In genomic region chr2:233021771-233022170, GRCh38 we compare ENCODE assay signal across 29 cellular contexts. TPM values are rescaled to one million over a fixed set of nuclear protein-coding genes. Genes with fewer than 3 reads are reported as not detected.
DNase-seq lines count a peak whose midpoint lies in the region; ATAC-seq, FAIRE-seq and TF ChIP-seq lines count a peak whose summit lies in the region.
"Had no signal": no experiment of that assay in that cellular context is flagged by ENCODE, and none has a peak within 500 bp of the region (broad histone marks: within the 10 kb centered on the region; RNA-seq: fewer than 3 reads in every experiment).

No MANE protein-coding gene starts in this region.

- peaks cover 2% of the 10 kb centered on the region for H3K4me1 Mint-ChIP-seq in activated naive CD8-positive, alpha-beta T cell treated with anti-CD3 and anti-CD28 coated beads, Interleukin-2, amount 50 U/mL, for 24 hours
- H3K4me1 Mint-ChIP-seq in osteocyte (ENCODE audit: unreplicated experiment): peaks cover 8% of the 10 kb centered on the region
- H3K4me1 Mint-ChIP-seq: activated CD4-positive, alpha-beta T cell treated with anti-CD3 and anti-CD28 coated beads for 36 hours; naive B cell had no signal

- TF ChIP-seq EP300 in HepG2 (IDR thresholded peaks at IDR 0.05; ENCODE audit: low read depth in 2 of 2, low read length in 2 of 2): no peak
- TF ChIP-seq EP300 in HepG2 (CRISPR knock-in tag; IDR thresholded peaks at IDR 0.05; ENCODE audit: borderline replicate concordance): no peak
- TF ChIP-seq EP300 in stomach (IDR thresholded peaks at IDR 0.05): no peak

- no peaks in the 10 kb centered on the region for H3K9me3 Mint-ChIP-seq in activated naive CD8-positive, alpha-beta T cell treated with anti-CD3 and anti-CD28 coated beads, Interleukin-2, amount 50 U/mL, for 24 hours
- peaks cover 5% of the 10 kb centered on the region for H3K9me3 Mint-ChIP-seq in osteocyte (ENCODE audit: unreplicated experiment)
- H3K9me3 Mint-ChIP-seq: H9 had no signal

- no peak overlapping the region for H3K9ac ChIP-seq in HepG2 (ENCODE audit: insufficient read depth, low read depth, low read length)
- H3K9ac ChIP-seq in fibroblast of lung (ENCODE audit: insufficient read depth, low read length): no peak overlapping the region

- H3K27ac ChIP-seq in HepG2 (ENCODE audit: extremely low read length, insufficient read depth, low read length) (no peak overlapping the region), right lobe of liver (no peak overlapping the region), fibroblast of lung (ENCODE audit: insufficient read depth, low read length) (no peak overlapping the region), stomach (no peak overlapping the region)
- H3K27ac ChIP-seq: esophagus muscularis mucosa, SJCRH30 had no signal

- TF ChIP-seq POLR2A in HepG2 (IDR thresholded peaks at IDR 0.05; ENCODE audit: insufficient read depth in 1 of 2, low read depth in 2 of 2, low read length in 2 of 2) (no peak), right lobe of liver (IDR thresholded peaks at IDR 0.05) (no peak), stomach (IDR thresholded peaks at IDR 0.05) (no peak)

- H3K4me3 ChIP-seq in HepG2 (replicated peaks in 1 of 3; ENCODE audit: insufficient read depth in 1 of 3, low read depth in 2 of 3, low read length in 3 of 3) (no peak overlapping the region), right lobe of liver (no peak overlapping the region), fibroblast of lung (replicated peaks in 1 of 4; ENCODE audit: control extremely low read depth in 1 of 4, insufficient read depth in 1 of 4, low read depth in 3 of 4, low read length in 4 of 4) (no peak overlapping the region), stomach (no peak overlapping the region)
- H3K4me3 ChIP-seq: A549, esophagus muscularis mucosa, SJCRH30 had no signal

- TF ChIP-seq CTCF in HepG2 (CRISPR knock-in tag; IDR thresholded peaks at IDR 0.05) (no peak), right lobe of liver (IDR thresholded peaks at IDR 0.05) (no peak), fibroblast of lung (conservative IDR thresholded peaks at IDR 0.05 in 1 of 2, IDR thresholded peaks at IDR 0.05 in 1 of 2; ENCODE audit: low read depth in 1 of 2, low read length in 2 of 2) (no peak), stomach (IDR thresholded peaks at IDR 0.05) (no peak), osteocyte (IDR thresholded peaks at IDR 0.05) (no peak)

- BruUV-seq in HepG2 (replicated peaks; lab: Mats Ljungman, UMichigan): no TSS peak

- H3K4me2 ChIP-seq in HepG2 (ENCODE audit: low read depth, low read length) (no peak overlapping the region), fibroblast of lung (ENCODE audit: extremely low read depth, insufficient read depth, low read length) (no peak overlapping the region)
- H3K4me2 ChIP-seq: A549 had no signal

- in situ Hi-C loops in HepG2 (cut with HindIII; ENCODE audit: extremely low pct_ligation_motif_present, low pct_unique_long_range_greater_than_20kb): loop anchor here (10.0 kb wide), 1 partner anchor 167 kb away; no protein-coding TSS in a partner anchor

- DNase-seq in HepG2 (ENCODE audit: low spot score) (no peak), right lobe of liver (no peak), RPMI7951 (ENCODE audit: low read depth) (peak; percentile 77), fibroblast of lung (ENCODE audit: low read depth in 2 of 2) (peak; percentile 5 to 38), stomach (peak; percentile 45), NCI-H2227 treated with DMSO at 0.1 percent for 48 hours (lab: John Stamatoyannopoulos, UW) (no peak), osteocyte (ENCODE audit: extremely low spot score, unreplicated experiment) (no peak)
- no peak for DNase-seq in activated naive CD8-positive, alpha-beta T cell treated with anti-CD3 and anti-CD28 coated beads, Interleukin-2, amount 50 U/mL, for 24 hours
- DNase-seq: activated CD4-positive, alpha-beta T cell treated with anti-CD3 and anti-CD28 coated beads for 36 hours; activated naive CD4-positive, alpha-beta T cell treated with anti-CD3 and anti-CD28 coated beads, Interleukin-2, amount 50 U/mL, for 16 hours; effector CD8-positive, alpha-beta T cell; H9; left colon; mesendoderm; naive B cell; NCI-H1092; NCI-H2029 treated with DMSO at 0.1 percent for 48 hours; NCI-H345; NCI-H82; right cardiac atrium had no signal

- H3K79me2 ChIP-seq in HepG2 (ENCODE audit: insufficient read depth, low read length) (no peaks in the 10 kb centered on the region), fibroblast of lung (ENCODE audit: control insufficient read depth, insufficient read depth, low read length) (no peaks in the 10 kb centered on the region)

- no peak overlapping the region for H3K27ac Mint-ChIP-seq in activated naive CD8-positive, alpha-beta T cell treated with anti-CD3 and anti-CD28 coated beads, Interleukin-2, amount 50 U/mL, for 24 hours
- no peak overlapping the region for H3K27ac Mint-ChIP-seq in osteocyte (ENCODE audit: unreplicated experiment)
- H3K27ac Mint-ChIP-seq: activated CD4-positive, alpha-beta T cell treated with anti-CD3 and anti-CD28 coated beads for 36 hours had no signal

- intact Hi-C loops in HepG2 (cut with micrococcal nuclease; ENCODE audit: unreplicated experiment): no loop called here
- intact Hi-C loops in right lobe of liver (cut with DNase I): no loop called here
- intact Hi-C loops in stomach (cut with DNase I; ENCODE audit: low total_unique reads): no loop called here

- H2AFZ ChIP-seq in HepG2 (ENCODE audit: low read length): no peak overlapping the region
- H2AFZ ChIP-seq in fibroblast of lung (ENCODE audit: low read length): no peak overlapping the region

- no peaks in the 10 kb centered on the region for H3K36me3 Mint-ChIP-seq in activated naive CD8-positive, alpha-beta T cell treated with anti-CD3 and anti-CD28 coated beads, Interleukin-2, amount 50 U/mL, for 24 hours (ENCODE audit: low read depth)
- peaks cover 4% of the 10 kb centered on the region for H3K36me3 Mint-ChIP-seq in osteocyte (ENCODE audit: unreplicated experiment)
- H3K36me3 Mint-ChIP-seq: naive B cell had no signal

- no peaks in the 10 kb centered on the region for H3K9me3 ChIP-seq in HepG2 (ENCODE audit: low read length)
- no peaks in the 10 kb centered on the region for H3K9me3 ChIP-seq in right lobe of liver
- no peaks in the 10 kb centered on the region for H3K9me3 ChIP-seq in fibroblast of lung (ENCODE audit: control insufficient read depth, insufficient read depth, low read depth, low read length)
- H3K9me3 ChIP-seq in stomach: peaks cover 0 to 6% (median 3%) of the 10 kb centered on the region in 4 donors
- H3K9me3 ChIP-seq: SJCRH30 had no signal

- H4K20me1 ChIP-seq in HepG2 (ENCODE audit: insufficient read depth, low read length) (no peaks in the 10 kb centered on the region), fibroblast of lung (ENCODE audit: control insufficient read depth, extremely low read depth, insufficient read depth, low read length) (no peaks in the 10 kb centered on the region)

- WGBS in HepG2 (ENCODE audit: low lambda C conversion rate): 26% methylated on average over 6 of the region's 8 CpGs
- no CpG with 5 or more reads among the region's 8 CpGs for WGBS in right lobe of liver (ENCODE audit: insufficient coverage, low coverage, low lambda C conversion rate, missing lambda C conversion rate)
- WGBS in stomach, 5 donors: 64 to 77% (median 66%) methylated on average over 8 of the region's 8 CpGs

- FAIRE-seq in HepG2 (lab: Jason Lieb, UNC): no peak
- FAIRE-seq: A549 had no signal

- CTCF ChIA-PET in HepG2 (lab: Yijun Ruan, JAX; ENCODE audit: low intra/inter-chr PET ratio, low total read pairs): no interaction called here

- TF ChIP-seq RAD21 in HepG2 (CRISPR knock-in tag; IDR thresholded peaks at IDR 0.05): no peak

- H3K4me1 ChIP-seq in HepG2 (ENCODE audit: insufficient read depth, low read length) (no peaks in the 10 kb centered on the region), right lobe of liver (no peaks in the 10 kb centered on the region), fibroblast of lung (ENCODE audit: control insufficient read depth, extremely low read depth, insufficient read depth, low read length) (peaks cover 2% of the 10 kb centered on the region), stomach (peaks cover 0 to 7% (median 0%) of the 10 kb centered on the region in 4 donors)
- H3K4me1 ChIP-seq: esophagus muscularis mucosa, SJCRH30 had no signal

- H3K36me3 ChIP-seq in HepG2 (replicated peaks in 1 of 2; ENCODE audit: control insufficient read depth in 1 of 2, insufficient read depth in 2 of 2, low read length in 2 of 2) (no peaks in the 10 kb centered on the region), right lobe of liver (no peaks in the 10 kb centered on the region), fibroblast of lung (ENCODE audit: control insufficient read depth, insufficient read depth, low read length) (no peaks in the 10 kb centered on the region), stomach (no peaks in the 10 kb centered on the region)
- H3K36me3 ChIP-seq: esophagus muscularis mucosa, SJCRH30 had no signal

- H3K27me3 ChIP-seq in HepG2 (ENCODE audit: control insufficient read depth in 1 of 2, insufficient read depth in 2 of 2, low read length in 2 of 2) (peaks cover 3 to 14% of the 10 kb centered on the region in 2 experiments; a peak in 2 of 5 replicates), right lobe of liver (no peaks in the 10 kb centered on the region), fibroblast of lung (ENCODE audit: control insufficient read depth, insufficient read depth, low read length) (no peaks in the 10 kb centered on the region), stomach (no peaks in the 10 kb centered on the region)
- H3K27me3 ChIP-seq: esophagus muscularis mucosa, SJCRH30 had no signal

- H3K4me3 Mint-ChIP-seq in activated naive CD8-positive, alpha-beta T cell treated with anti-CD3 and anti-CD28 coated beads, Interleukin-2, amount 50 U/mL, for 24 hours: no peak overlapping the region
- H3K4me3 Mint-ChIP-seq in osteocyte (ENCODE audit: unreplicated experiment): no peak overlapping the region
- H3K4me3 Mint-ChIP-seq: activated CD4-positive, alpha-beta T cell treated with anti-CD3 and anti-CD28 coated beads for 36 hours; H9; naive B cell had no signal

- POLR2A ChIA-PET in HepG2 (lab: Yijun Ruan, JAX): interaction anchor here (2.5 kb wide), 1 partner anchor 8 kb away, joined by 12 read pairs; the partner anchor contains the start of gene NGEF

- no peaks in the 10 kb centered on the region for H3K27me3 Mint-ChIP-seq in activated naive CD8-positive, alpha-beta T cell treated with anti-CD3 and anti-CD28 coated beads, Interleukin-2, amount 50 U/mL, for 24 hours
- H3K27me3 Mint-ChIP-seq in osteocyte (ENCODE audit: unreplicated experiment): peaks cover 3% of the 10 kb centered on the region
- H3K27me3 Mint-ChIP-seq: activated CD4-positive, alpha-beta T cell treated with anti-CD3 and anti-CD28 coated beads for 36 hours; naive B cell had no signal

- ATAC-seq in HepG2 (no peak), right lobe of liver (no peak)
- ATAC-seq in activated naive CD8-positive, alpha-beta T cell treated with anti-CD3 and anti-CD28 coated beads, Interleukin-2, amount 50 U/mL, for 24 hours: no peak
- ATAC-seq: activated CD4-positive, alpha-beta T cell treated with anti-CD3 and anti-CD28 coated beads for 36 hours; left colon; right cardiac atrium had no signal

RNA-seq across cellular contexts. Expression of gene NGEF, which starts 8.7 kb away (rescaled TPM):
- total RNA-seq in HepG2 (2016; rRNA removed; fragmentation: Illumina TruSeq; extraction: Trizol) (11.8 and 14.4 TPM in 2 replicates), right lobe of liver (10 to 100 TPM; 16.4 to 20.9 (median 20.2) TPM), fibroblast of lung (under 0.01 TPM in 1 of 2 replicates, not detected in the other), stomach (10 to 100 TPM in 3 of 5 donors, 1 to 10 TPM in 2; 4.2 to 30.9 (median 16.9) TPM), osteocyte (0.26 and 0.27 TPM in 2 replicates)
- total RNA-seq in HepG2 (2016; cell fraction: cytosol; rRNA removed; fragmentation: Illumina TruSeq; extraction: Trizol; ENCODE audit: low read depth): 3.2 and 3.9 TPM in 2 replicates
- total RNA-seq in HepG2 (2016; cell fraction: insoluble cytoplasmic fraction; rRNA removed; fragmentation: Illumina TruSeq; extraction: Trizol): 10.9 and 16.2 TPM in 2 replicates
- 5.7 and 5.8 TPM in 2 replicates for total RNA-seq in HepG2 (2016; cell fraction: membrane; rRNA removed; fragmentation: Illumina TruSeq; extraction: Trizol)
- 16.5 and 17.9 TPM in 2 replicates for total RNA-seq in HepG2 (2016; cell fraction: nucleus; rRNA removed; fragmentation: Illumina TruSeq; extraction: Trizol)
- polyA plus RNA-seq in HepG2 (2011; rRNA removed) (36.9 and 40.7 TPM in 2 replicates), fibroblast of lung (0.24 and 9.7 TPM in 2 replicates), stomach (1 to 10 TPM; 2.6 to 4.2 (median 3.5) TPM)
- polyA plus RNA-seq in HepG2 (2011; cell fraction: cytosol; rRNA removed): 12.8 and 15.9 TPM in 2 replicates
- polyA plus RNA-seq in HepG2 (2011; cell fraction: nucleus; rRNA removed): 96.4 and 108 TPM in 2 replicates
- 22.1 and 22.9 TPM in 2 replicates for polyA plus RNA-seq in HepG2 (2012)
- polyA plus RNA-seq in HepG2 (2016; cell fraction: cytosol; fragmentation: Illumina TruSeq; extraction: Trizol; ENCODE audit: low read depth): 1.4 TPM in 2 replicates
- polyA plus RNA-seq in HepG2 (2016; cell fraction: insoluble cytoplasmic fraction; fragmentation: Illumina TruSeq; extraction: Trizol; ENCODE audit: low read depth): 9.8 and 12.7 TPM in 2 replicates
- polyA plus RNA-seq in HepG2 (2016; cell fraction: membrane; fragmentation: Illumina TruSeq; extraction: Trizol; ENCODE audit: low read depth): 2.8 and 3.2 TPM in 2 replicates
- 29.2 and 34.3 TPM in 2 replicates for polyA plus RNA-seq in HepG2 (2016; cell fraction: nucleus; fragmentation: Illumina TruSeq; extraction: Trizol; ENCODE audit: insufficient read depth, low read depth)
- polyA minus RNA-seq in HepG2 (2011; rRNA and poly(A)+ RNA removed; ENCODE audit: low replicate concordance): 0.44 and 113 TPM in 2 replicates
- 17.7 and 20.2 TPM in 2 replicates for polyA minus RNA-seq in HepG2 (2011; cell fraction: cytosol; rRNA and poly(A)+ RNA removed)
- polyA minus RNA-seq in HepG2 (2011; cell fraction: nucleus; rRNA and poly(A)+ RNA removed): 26.9 and 31.6 TPM in 2 replicates
- 35.4 and 38.4 TPM in 2 replicates for total RNA-seq in RPMI7951 (2014; rRNA removed; shearing (Covaris generic))
- 0.97 and 15.7 TPM in 2 replicates for polyA plus RNA-seq in fibroblast of lung (2012)
- 5.7 and 74.8 TPM in 2 replicates for polyA minus RNA-seq in fibroblast of lung (ENCODE audit: low replicate concordance)
- total RNA-seq: osteoblast; SJCRH30; T-helper 1 cell treated with Interleukin-12 subunit alpha and Interleukin-12 subunit beta and Interleukin-4 antibody, amounts not matched to agents 30 ng/mL and 1 ng/mL, for 36 hours had no signal

RNA-seq across cellular contexts. Expression of gene NEU2, which starts 10.7 kb away (rescaled TPM):
- total RNA-seq in HepG2 (2016; rRNA removed; fragmentation: Illumina TruSeq; extraction: Trizol) (not detected in 2 replicates), right lobe of liver (not detected), fibroblast of lung (not detected in 2 replicates), stomach (not detected), osteocyte (not detected in 2 replicates)
- not detected in 2 replicates for total RNA-seq in HepG2 (2016; cell fraction: cytosol; rRNA removed; fragmentation: Illumina TruSeq; extraction: Trizol; ENCODE audit: low read depth)
- total RNA-seq in HepG2 (2016; cell fraction: insoluble cytoplasmic fraction; rRNA removed; fragmentation: Illumina TruSeq; extraction: Trizol): not detected in 2 replicates
- not detected in 2 replicates for total RNA-seq in HepG2 (2016; cell fraction: membrane; rRNA removed; fragmentation: Illumina TruSeq; extraction: Trizol)
- total RNA-seq in HepG2 (2016; cell fraction: nucleus; rRNA removed; fragmentation: Illumina TruSeq; extraction: Trizol): not detected in 2 replicates
- polyA plus RNA-seq in HepG2 (2011; rRNA removed) (not detected in 2 replicates), fibroblast of lung (not detected in 2 replicates), stomach (not detected)
- not detected in 2 replicates for polyA plus RNA-seq in HepG2 (2011; cell fraction: cytosol; rRNA removed)
- not detected in 2 replicates for polyA plus RNA-seq in HepG2 (2011; cell fraction: nucleus; rRNA removed)
- polyA plus RNA-seq in HepG2 (2012): not detected in 2 replicates
- not detected in 2 replicates for polyA plus RNA-seq in HepG2 (2016; cell fraction: cytosol; fragmentation: Illumina TruSeq; extraction: Trizol; ENCODE audit: low read depth)
- not detected in 2 replicates for polyA plus RNA-seq in HepG2 (2016; cell fraction: insoluble cytoplasmic fraction; fragmentation: Illumina TruSeq; extraction: Trizol; ENCODE audit: low read depth)
- not detected in 2 replicates for polyA plus RNA-seq in HepG2 (2016; cell fraction: membrane; fragmentation: Illumina TruSeq; extraction: Trizol; ENCODE audit: low read depth)
- polyA plus RNA-seq in HepG2 (2016; cell fraction: nucleus; fragmentation: Illumina TruSeq; extraction: Trizol; ENCODE audit: insufficient read depth, low read depth): not detected in 2 replicates
- polyA minus RNA-seq in HepG2 (2011; rRNA and poly(A)+ RNA removed; ENCODE audit: low replicate concordance): not detected in 2 replicates
- polyA minus RNA-seq in HepG2 (2011; cell fraction: cytosol; rRNA and poly(A)+ RNA removed): not detected in 2 replicates
- not detected in 2 replicates for polyA minus RNA-seq in HepG2 (2011; cell fraction: nucleus; rRNA and poly(A)+ RNA removed)
- total RNA-seq in RPMI7951 (2014; rRNA removed; shearing (Covaris generic)): not detected in 2 replicates
- polyA plus RNA-seq in fibroblast of lung (2012): not detected in 2 replicates
- not detected in 2 replicates for polyA minus RNA-seq in fibroblast of lung (ENCODE audit: low replicate concordance)
- total RNA-seq: activated CD4-positive, alpha-beta T cell treated with anti-CD3 and anti-CD28 coated beads for 36 hours; activated CD8-positive, alpha-beta memory T cell treated with anti-CD3 and anti-CD28 coated beads for 36 hours; esophagus muscularis mucosa; H9; left colon; OCI-LY7; osteoblast; right cardiac atrium; SJCRH30; T-helper 1 cell treated with Interleukin-12 subunit alpha and Interleukin-12 subunit beta and Interleukin-4 antibody, amounts not matched to agents 30 ng/mL and 1 ng/mL, for 36 hours; ureter had no signal
- polyA plus RNA-seq: A549, BJ, right cardiac atrium had no signal

RNA-seq across cellular contexts. Expression of gene INPP5D, which starts 38.4 kb away (rescaled TPM):
- total RNA-seq in HepG2 (2016; rRNA removed; fragmentation: Illumina TruSeq; extraction: Trizol) (17.7 and 18.0 TPM in 2 replicates), right lobe of liver (1 to 10 TPM; 3.5 to 8.1 (median 5.5) TPM), fibroblast of lung (0.33 and 0.51 TPM in 2 replicates), stomach (100 to 1,000 TPM in 1 of 5 donors, 10 to 100 TPM in 2, 1 to 10 TPM in 2; 8.1 to 564 (median 11.2) TPM), osteocyte (0.31 and 0.40 TPM in 2 replicates)
- total RNA-seq in HepG2 (2016; cell fraction: cytosol; rRNA removed; fragmentation: Illumina TruSeq; extraction: Trizol; ENCODE audit: low read depth): 4.6 and 5.5 TPM in 2 replicates
- total RNA-seq in HepG2 (2016; cell fraction: insoluble cytoplasmic fraction; rRNA removed; fragmentation: Illumina TruSeq; extraction: Trizol): 15.5 and 19.4 TPM in 2 replicates
- 12.4 TPM in 2 replicates for total RNA-seq in HepG2 (2016; cell fraction: membrane; rRNA removed; fragmentation: Illumina TruSeq; extraction: Trizol)
- total RNA-seq in HepG2 (2016; cell fraction: nucleus; rRNA removed; fragmentation: Illumina TruSeq; extraction: Trizol): 15.5 and 17.7 TPM in 2 replicates
- polyA plus RNA-seq in HepG2 (2011; rRNA removed) (16.1 and 16.7 TPM in 2 replicates), fibroblast of lung (0.01 and 0.17 TPM in 2 replicates), stomach (1 to 10 TPM; 3.7 to 5.2 (median 4.7) TPM)
- 7.7 and 8.6 TPM in 2 replicates for polyA plus RNA-seq in HepG2 (2011; cell fraction: cytosol; rRNA removed)
- 55.2 and 72.1 TPM in 2 replicates for polyA plus RNA-seq in HepG2 (2011; cell fraction: nucleus; rRNA removed)
- polyA plus RNA-seq in HepG2 (2012): 36.4 and 42.1 TPM in 2 replicates
- polyA plus RNA-seq in HepG2 (2016; cell fraction: cytosol; fragmentation: Illumina TruSeq; extraction: Trizol; ENCODE audit: low read depth): 2.5 and 2.6 TPM in 2 replicates
- 16.3 and 21.7 TPM in 2 replicates for polyA plus RNA-seq in HepG2 (2016; cell fraction: insoluble cytoplasmic fraction; fragmentation: Illumina TruSeq; extraction: Trizol; ENCODE audit: low read depth)
- polyA plus RNA-seq in HepG2 (2016; cell fraction: membrane; fragmentation: Illumina TruSeq; extraction: Trizol; ENCODE audit: low read depth): 8.3 and 8.6 TPM in 2 replicates
- polyA plus RNA-seq in HepG2 (2016; cell fraction: nucleus; fragmentation: Illumina TruSeq; extraction: Trizol; ENCODE audit: insufficient read depth, low read depth): 28.7 and 30.7 TPM in 2 replicates
- polyA minus RNA-seq in HepG2 (2011; rRNA and poly(A)+ RNA removed; ENCODE audit: low replicate concordance): 0.09 and 29.9 TPM in 2 replicates
- 15.4 and 25.3 TPM in 2 replicates for polyA minus RNA-seq in HepG2 (2011; cell fraction: cytosol; rRNA and poly(A)+ RNA removed)
- polyA minus RNA-seq in HepG2 (2011; cell fraction: nucleus; rRNA and poly(A)+ RNA removed): 36.4 and 40.5 TPM in 2 replicates
- total RNA-seq in RPMI7951 (2014; rRNA removed; shearing (Covaris generic)): 0.24 and 1.1 TPM in 2 replicates
- 0.12 and 0.16 TPM in 2 replicates for polyA plus RNA-seq in fibroblast of lung (2012)
- not detected in 2 replicates for polyA minus RNA-seq in fibroblast of lung (ENCODE audit: low replicate concordance)

Comparison
In these comparisons a context has a peak if more than half of its experiments do, and no peak if none do; other contexts are left out.
1. DNase-seq: peak in RPMI7951 (single experiment), fibroblast of lung (2 of 2) and stomach (single experiment); none in HepG2 (single experiment), right lobe of liver (0 of 3), activated naive CD8-positive, alpha-beta T cell treated with anti-CD3 and anti-CD28 coated beads, Interleukin-2, amount 50 U/mL, for 24 hours (single experiment), NCI-H2227 treated with DMSO at 0.1 percent for 48 hours (single experiment) and osteocyte (single experiment).